15 cellular contexts compared by ENCODE assay signal in the genomic region with DNA sequence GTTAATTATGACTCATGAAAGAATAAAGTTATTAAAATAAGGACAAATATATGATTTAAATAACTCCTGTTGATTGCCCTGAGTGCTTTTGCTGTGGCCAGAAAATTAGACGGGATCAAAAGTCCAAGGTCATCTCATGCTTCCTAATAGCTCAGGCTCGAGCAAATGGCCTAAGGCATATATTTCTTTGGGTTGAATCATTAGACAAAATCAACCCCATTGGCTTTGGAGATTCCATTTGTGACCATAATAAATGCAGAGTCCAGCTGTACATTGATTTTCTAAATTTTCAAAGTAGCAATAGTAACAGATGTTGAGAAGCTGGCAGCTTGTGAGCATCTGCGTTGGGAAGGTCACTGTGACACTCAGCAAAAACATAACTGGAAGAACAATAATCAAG.
DNase-seq lines count a peak whose midpoint lies in the region; ATAC-seq and TF ChIP-seq lines count a peak whose summit lies in the region.
"Had no signal": no experiment of that assay in that cellular context is flagged by ENCODE, and none has a peak within 500 bp of the region (broad histone marks: within the 10 kb centered on the region; RNA-seq: fewer than 3 reads in every experiment).

No MANE protein-coding gene starts in this region.

- no peaks in the 10 kb centered on the region for H3K27me3 ChIP-seq in SK-N-SH (ENCODE audit: insufficient read depth)
- H3K27me3 ChIP-seq: BLaER1 treated with 17β-estradiol and CSF1 and Interleukin-3, amounts not matched to agents 10 nM and 100 nM had no signal

- peak overlapping the region in 1 of 2 experiments; percentile 94; a peak in 2 of 4 replicates for H3K27ac ChIP-seq in SK-N-SH (ENCODE audit: low read depth in 2 of 2, low read length in 1 of 2)
- H3K27ac ChIP-seq: BLaER1 treated with 17β-estradiol and CSF1 and Interleukin-3, amounts not matched to agents 10 nM and 100 nM had no signal

- no peaks in the 10 kb centered on the region for H4K20me1 ChIP-seq in SK-N-SH (ENCODE audit: insufficient read depth)
- H4K20me1 ChIP-seq: BLaER1 treated with 17β-estradiol and CSF1 and Interleukin-3, amounts not matched to agents 10 nM and 100 nM had no signal

- H3K79me2 ChIP-seq in SK-N-SH (ENCODE audit: insufficient read depth), result no peaks in the 10 kb centered on the region

- TF ChIP-seq CTCF in SK-N-SH (IDR thresholded peaks at IDR 0.05), result no peak

- POLR2A ChIA-PET in SK-N-SH (lab: Yijun Ruan, JAX), result no interaction called here

- no peaks in the 10 kb centered on the region for H3F3A ChIP-seq in SK-N-SH (replicated peaks; ENCODE audit: insufficient read depth)

- H3K36me3 ChIP-seq in SK-N-SH (replicated peaks in 1 of 2; ENCODE audit: control insufficient read depth in 1 of 2, insufficient read depth in 2 of 2, low read length in 1 of 2), result no peaks in the 10 kb centered on the region
- H3K36me3 ChIP-seq: BLaER1 treated with 17β-estradiol and CSF1 and Interleukin-3, amounts not matched to agents 10 nM and 100 nM had no signal

- TF ChIP-seq EP300 in SK-N-SH (IDR thresholded peaks at IDR 0.05; ENCODE audit: borderline replicate concordance in 1 of 2, low read depth in 1 of 2, low read length in 1 of 2), result peak in 1 of 2 experiments; percentile 89; a peak in 2 of 4 replicates

- no peak overlapping the region for H3K9ac ChIP-seq in SK-N-SH
- H3K9ac ChIP-seq: BLaER1 treated with 17β-estradiol and CSF1 and Interleukin-3, amounts not matched to agents 10 nM and 100 nM had no signal

- peak; percentile 12 for DNase-seq in SK-N-SH
- peak; percentile 10 for DNase-seq in M059J (ENCODE audit: low read depth)
- DNase-seq in RPMI7951 (ENCODE audit: low read depth), result peak; percentile 79
- no peak for DNase-seq in nucleus accumbens (lab: John Stamatoyannopoulos, UW)
- DNase-seq: ACHN; CD4-positive, CD25-positive, alpha-beta regulatory T cell; DMS79; GF-D8; H7; KG1 had no signal

- ATAC-seq in SK-N-SH treated with all-trans-retinoic acid at 6 μM for 48 hours (no peak), GM21737 (IDR thresholded peaks at IDR 0.05; ENCODE audit: unreplicated experiment) (no peak), HG03571 (IDR thresholded peaks at IDR 0.05; ENCODE audit: unreplicated experiment) (no peak)
- ATAC-seq: GM23338 had no signal

- peak; percentile 16 for TF ChIP-seq RAD21 in SK-N-SH (IDR thresholded peaks at IDR 0.05; ENCODE audit: low read length)

- H3K4me1 ChIP-seq in SK-N-SH (ENCODE audit: control insufficient read depth in 1 of 2, insufficient read depth in 2 of 2, low read depth in 1 of 2, low read length in 1 of 2), result peaks cover 9 to 17% of the 10 kb centered on the region in 2 experiments; a peak in 3 of 4 replicates

- H3K4me2 ChIP-seq in SK-N-SH, result no peak overlapping the region
- H3K4me2 ChIP-seq: BLaER1 treated with 17β-estradiol and CSF1 and Interleukin-3, amounts not matched to agents 10 nM and 100 nM; GM23338 had no signal

- no peaks in the 10 kb centered on the region for H3K9me3 ChIP-seq in SK-N-SH

- 61% methylated on average over 3 of the region's 3 CpGs for WGBS in SK-N-SH (ENCODE audit: low lambda C conversion rate)

- no peak overlapping the region for H2AFZ ChIP-seq in SK-N-SH (ENCODE audit: low read depth)
- H2AFZ ChIP-seq: GM23338 had no signal

- no peaks in the 10 kb centered on the region for H3K9me2 ChIP-seq in SK-N-SH

- CTCF ChIA-PET in SK-N-SH (lab: Yijun Ruan, JAX), result interaction anchor here (0.9 to 4.2 kb wide), 10 partner anchors 8 to 551 kb away, joined by 3 to 21 read pairs (median 4); no protein-coding TSS in a partner anchor

- H3K4me3 ChIP-seq in SK-N-SH (ENCODE audit: low read depth in 2 of 2, low read length in 1 of 2), result no peak overlapping the region
- H3K4me3 ChIP-seq: BLaER1 treated with 17β-estradiol and CSF1 and Interleukin-3, amounts not matched to agents 10 nM and 100 nM; GM23338 had no signal

TF ChIP-seq in SK-N-SH, 30 proteins besides CTCF, POLR2A, EP300 and RAD21:
- TF ChIP-seq NFIC (IDR thresholded peaks at IDR 0.05; ENCODE audit: borderline replicate concordance) (no peak), CHD2 (IDR thresholded peaks at IDR 0.05; ENCODE audit: low read length, partially characterized antibody) (peak; percentile 22), RCOR1 (IDR thresholded peaks at IDR 0.05; ENCODE audit: low read length) (peak; percentile 67; the same call in 1 of the 2 replicates), JUND (IDR thresholded peaks at IDR 0.05) (no peak), TCF12 (IDR thresholded peaks at IDR 0.05) (no peak), RFX5 (IDR thresholded peaks at IDR 0.05; ENCODE audit: low read length) (no peak)
TF ChIP-seq in SK-N-SH: peak in this region for 2.

TF ChIP-seq in SK-N-SH treated with all-trans-retinoic acid at 6 μM for 48 hours, 23 proteins besides CTCF, POLR2A, EP300 and RAD21:
- TF ChIP-seq BACH2 (CRISPR knock-in tag; IDR thresholded peaks at IDR 0.05; ENCODE audit: borderline replicate concordance), result no peak
- TF ChIP-seq, protein P1, sequence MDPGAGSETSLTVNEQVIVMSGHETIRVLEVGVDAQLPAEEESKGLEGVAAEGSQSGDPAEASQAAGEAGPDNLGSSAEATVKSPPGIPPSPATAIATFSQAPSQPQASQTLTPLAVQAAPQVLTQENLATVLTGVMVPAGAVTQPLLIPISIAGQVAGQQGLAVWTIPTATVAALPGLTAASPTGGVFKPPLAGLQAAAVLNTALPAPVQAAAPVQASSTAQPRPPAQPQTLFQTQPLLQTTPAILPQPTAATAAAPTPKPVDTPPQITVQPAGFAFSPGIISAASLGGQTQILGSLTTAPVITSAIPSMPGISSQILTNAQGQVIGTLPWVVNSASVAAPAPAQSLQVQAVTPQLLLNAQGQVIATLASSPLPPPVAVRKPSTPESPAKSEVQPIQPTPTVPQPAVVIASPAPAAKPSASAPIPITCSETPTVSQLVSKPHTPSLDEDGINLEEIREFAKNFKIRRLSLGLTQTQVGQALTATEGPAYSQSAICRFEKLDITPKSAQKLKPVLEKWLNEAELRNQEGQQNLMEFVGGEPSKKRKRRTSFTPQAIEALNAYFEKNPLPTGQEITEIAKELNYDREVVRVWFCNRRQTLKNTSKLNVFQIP (CRISPR knock-in tag; IDR thresholded peaks at IDR 0.05; ENCODE audit: borderline replicate concordance, low read depth), result no peak
- TF ChIP-seq, protein P2, sequence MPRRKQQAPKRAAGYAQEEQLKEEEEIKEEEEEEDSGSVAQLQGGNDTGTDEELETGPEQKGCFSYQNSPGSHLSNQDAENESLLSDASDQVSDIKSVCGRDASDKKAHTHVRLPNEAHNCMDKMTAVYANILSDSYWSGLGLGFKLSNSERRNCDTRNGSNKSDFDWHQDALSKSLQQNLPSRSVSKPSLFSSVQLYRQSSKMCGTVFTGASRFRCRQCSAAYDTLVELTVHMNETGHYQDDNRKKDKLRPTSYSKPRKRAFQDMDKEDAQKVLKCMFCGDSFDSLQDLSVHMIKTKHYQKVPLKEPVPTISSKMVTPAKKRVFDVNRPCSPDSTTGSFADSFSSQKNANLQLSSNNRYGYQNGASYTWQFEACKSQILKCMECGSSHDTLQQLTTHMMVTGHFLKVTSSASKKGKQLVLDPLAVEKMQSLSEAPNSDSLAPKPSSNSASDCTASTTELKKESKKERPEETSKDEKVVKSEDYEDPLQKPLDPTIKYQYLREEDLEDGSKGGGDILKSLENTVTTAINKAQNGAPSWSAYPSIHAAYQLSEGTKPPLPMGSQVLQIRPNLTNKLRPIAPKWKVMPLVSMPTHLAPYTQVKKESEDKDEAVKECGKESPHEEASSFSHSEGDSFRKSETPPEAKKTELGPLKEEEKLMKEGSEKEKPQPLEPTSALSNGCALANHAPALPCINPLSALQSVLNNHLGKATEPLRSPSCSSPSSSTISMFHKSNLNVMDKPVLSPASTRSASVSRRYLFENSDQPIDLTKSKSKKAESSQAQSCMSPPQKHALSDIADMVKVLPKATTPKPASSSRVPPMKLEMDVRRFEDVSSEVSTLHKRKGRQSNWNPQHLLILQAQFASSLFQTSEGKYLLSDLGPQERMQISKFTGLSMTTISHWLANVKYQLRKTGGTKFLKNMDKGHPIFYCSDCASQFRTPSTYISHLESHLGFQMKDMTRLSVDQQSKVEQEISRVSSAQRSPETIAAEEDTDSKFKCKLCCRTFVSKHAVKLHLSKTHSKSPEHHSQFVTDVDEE (CRISPR knock-in tag; IDR thresholded peaks at IDR 0.05), result no peak
- no peak for TF ChIP-seq ZFP3 (CRISPR knock-in tag; IDR thresholded peaks at IDR 0.05)
- TF ChIP-seq, protein P3, sequence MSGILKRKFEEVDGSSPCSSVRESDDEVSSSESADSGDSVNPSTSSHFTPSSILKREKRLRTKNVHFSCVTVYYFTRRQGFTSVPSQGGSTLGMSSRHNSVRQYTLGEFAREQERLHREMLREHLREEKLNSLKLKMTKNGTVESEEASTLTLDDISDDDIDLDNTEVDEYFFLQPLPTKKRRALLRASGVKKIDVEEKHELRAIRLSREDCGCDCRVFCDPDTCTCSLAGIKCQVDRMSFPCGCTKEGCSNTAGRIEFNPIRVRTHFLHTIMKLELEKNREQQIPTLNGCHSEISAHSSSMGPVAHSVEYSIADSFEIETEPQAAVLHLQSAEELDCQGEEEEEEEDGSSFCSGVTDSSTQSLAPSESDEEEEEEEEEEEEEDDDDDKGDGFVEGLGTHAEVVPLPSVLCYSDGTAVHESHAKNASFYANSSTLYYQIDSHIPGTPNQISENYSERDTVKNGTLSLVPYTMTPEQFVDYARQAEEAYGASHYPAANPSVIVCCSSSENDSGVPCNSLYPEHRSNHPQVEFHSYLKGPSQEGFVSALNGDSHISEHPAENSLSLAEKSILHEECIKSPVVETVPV (CRISPR knock-in tag; IDR thresholded peaks at IDR 0.05), result no peak
- no peak for TF ChIP-seq CSDC2 (CRISPR knock-in tag; IDR thresholded peaks at IDR 0.05)
- TF ChIP-seq, protein P4, sequence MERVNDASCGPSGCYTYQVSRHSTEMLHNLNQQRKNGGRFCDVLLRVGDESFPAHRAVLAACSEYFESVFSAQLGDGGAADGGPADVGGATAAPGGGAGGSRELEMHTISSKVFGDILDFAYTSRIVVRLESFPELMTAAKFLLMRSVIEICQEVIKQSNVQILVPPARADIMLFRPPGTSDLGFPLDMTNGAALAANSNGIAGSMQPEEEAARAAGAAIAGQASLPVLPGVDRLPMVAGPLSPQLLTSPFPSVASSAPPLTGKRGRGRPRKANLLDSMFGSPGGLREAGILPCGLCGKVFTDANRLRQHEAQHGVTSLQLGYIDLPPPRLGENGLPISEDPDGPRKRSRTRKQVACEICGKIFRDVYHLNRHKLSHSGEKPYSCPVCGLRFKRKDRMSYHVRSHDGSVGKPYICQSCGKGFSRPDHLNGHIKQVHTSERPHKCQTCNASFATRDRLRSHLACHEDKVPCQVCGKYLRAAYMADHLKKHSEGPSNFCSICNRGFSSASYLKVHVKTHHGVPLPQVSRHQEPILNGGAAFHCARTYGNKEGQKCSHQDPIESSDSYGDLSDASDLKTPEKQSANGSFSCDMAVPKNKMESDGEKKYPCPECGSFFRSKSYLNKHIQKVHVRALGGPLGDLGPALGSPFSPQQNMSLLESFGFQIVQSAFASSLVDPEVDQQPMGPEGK (CRISPR knock-in tag; IDR thresholded peaks at IDR 0.05; ENCODE audit: borderline replicate concordance), result no peak

Comparison
In these comparisons a context has a peak if more than half of its experiments do, and no peak if none do; other contexts are left out.
1. DNase-seq: peak in SK-N-SH (single experiment), M059J (single experiment) and RPMI7951 (single experiment); none in nucleus accumbens (0 of 56).